ENCODE assay signal across 1 cellular context in the genomic region with DNA sequence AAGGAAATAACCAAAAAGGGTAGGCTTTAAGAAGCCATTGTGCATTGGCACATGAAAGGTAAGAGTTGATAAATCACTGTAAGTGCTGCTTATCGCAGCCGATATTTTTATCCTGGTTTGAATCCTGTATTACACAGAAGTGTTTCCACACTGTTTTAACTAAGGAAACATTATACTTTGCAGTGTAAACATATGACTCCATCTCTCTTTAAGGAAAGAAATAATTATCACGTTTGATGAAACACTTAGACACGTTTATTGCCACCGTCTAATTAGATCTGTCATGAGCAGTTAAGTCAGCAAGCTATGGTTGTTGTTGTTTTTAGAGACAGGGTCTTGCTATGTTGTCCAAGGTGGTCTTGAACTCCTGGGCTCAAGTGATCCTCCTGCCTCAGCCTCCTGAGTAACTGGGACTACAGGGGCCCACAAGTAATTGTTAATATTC.
TF ChIP-seq lines count a peak whose summit lies in the region.

No MANE protein-coding gene starts in this region.

TF ChIP-seq in HEK293, 187 proteins besides CTCF, POLR2A, EP300 and RAD21 (continued from another document and continues in another):
- TF ChIP-seq PBX3 (CRISPR knock-in tag; IDR thresholded peaks at IDR 0.05) (no peak), ZNF548 (tag by site-specific recombination; IDR thresholded peaks at IDR 0.05) (no peak), ZNF785 (tag by site-specific recombination; IDR thresholded peaks at IDR 0.05) (no peak), ZNF626 (tag by site-specific recombination; IDR thresholded peaks at IDR 0.05) (no peak), GLIS2 (tag by site-specific recombination; IDR thresholded peaks at IDR 0.05) (no peak; the same call in 1 of the 2 replicates), ZNF274 (IDR thresholded peaks at IDR 0.05; ENCODE audit: low read length) (no peak), ZNF274 (tag by site-specific recombination; IDR thresholded peaks at IDR 0.05; ENCODE audit: borderline replicate concordance) (no peak), ZNF175 (tag by site-specific recombination; IDR thresholded peaks at IDR 0.05) (no peak), OSR2 (tag by site-specific recombination; IDR thresholded peaks at IDR 0.05) (peak; percentile 98), RBAK (tag by site-specific recombination; IDR thresholded peaks at IDR 0.05) (no peak), ZFP37 (tag by site-specific recombination; IDR thresholded peaks at IDR 0.05) (no peak), ZNF423 (tag by site-specific recombination; IDR thresholded peaks at IDR 0.05) (no peak), MZF1 (tag by site-specific recombination; IDR thresholded peaks at IDR 0.05; ENCODE audit: borderline replicate concordance) (no peak), ZBTB48 (tag by site-specific recombination; IDR thresholded peaks at IDR 0.05) (no peak), ELK4 (IDR thresholded peaks at IDR 0.05; ENCODE audit: borderline replicate concordance, low read depth, low read length) (no peak), FEZF1 (tag by site-specific recombination; IDR thresholded peaks at IDR 0.05) (peak; percentile 93), PRDM10 (tag by site-specific recombination; IDR thresholded peaks at IDR 0.05) (0 out of 2 replicates have a peak, but pooled peaks have one; percentile 8), SALL2 (tag by site-specific recombination; IDR thresholded peaks at IDR 0.05; ENCODE audit: borderline replicate concordance) (no peak), ZNF311 (tag by site-specific recombination; IDR thresholded peaks at IDR 0.05; ENCODE audit: borderline replicate concordance) (no peak), ZNF677 (tag by site-specific recombination; IDR thresholded peaks at IDR 0.05) (no peak), ZNF19 (tag by site-specific recombination; IDR thresholded peaks at IDR 0.05; ENCODE audit: low read depth) (no peak), ZNF596 (tag by site-specific recombination; IDR thresholded peaks at IDR 0.05) (peak; percentile 46; the same call in 1 of the 2 replicates), ZBTB7A (tag by site-specific recombination; IDR thresholded peaks at IDR 0.05; ENCODE audit: low read depth) (no peak), SCRT1 (tag by site-specific recombination; IDR thresholded peaks at IDR 0.05; ENCODE audit: borderline replicate concordance) (peak; percentile 21; the same call in 1 of the 2 replicates), ZNF658 (tag by site-specific recombination; IDR thresholded peaks at IDR 0.05) (no peak), ZBTB6 (tag by site-specific recombination; IDR thresholded peaks at IDR 0.05) (0 out of 2 replicates have a peak, but pooled peaks have one; percentile 25), ZNF830 (tag by site-specific recombination; IDR thresholded peaks at IDR 0.05; ENCODE audit: low read depth) (no peak), ZSCAN5A (tag by site-specific recombination; IDR thresholded peaks at IDR 0.05) (no peak), ZBTB44 (tag by site-specific recombination; IDR thresholded peaks at IDR 0.05) (no peak), ZNF777 (tag by site-specific recombination; IDR thresholded peaks at IDR 0.05; ENCODE audit: borderline replicate concordance) (no peak), ZNF214 (tag by site-specific recombination; IDR thresholded peaks at IDR 0.05; ENCODE audit: borderline replicate concordance) (no peak), ZNF146 (tag by site-specific recombination; IDR thresholded peaks at IDR 0.05) (peak; percentile 53; the same call in 1 of the 2 replicates), ZNF585B (tag by site-specific recombination; IDR thresholded peaks at IDR 0.05) (no peak)
- TF ChIP-seq, protein P1, sequence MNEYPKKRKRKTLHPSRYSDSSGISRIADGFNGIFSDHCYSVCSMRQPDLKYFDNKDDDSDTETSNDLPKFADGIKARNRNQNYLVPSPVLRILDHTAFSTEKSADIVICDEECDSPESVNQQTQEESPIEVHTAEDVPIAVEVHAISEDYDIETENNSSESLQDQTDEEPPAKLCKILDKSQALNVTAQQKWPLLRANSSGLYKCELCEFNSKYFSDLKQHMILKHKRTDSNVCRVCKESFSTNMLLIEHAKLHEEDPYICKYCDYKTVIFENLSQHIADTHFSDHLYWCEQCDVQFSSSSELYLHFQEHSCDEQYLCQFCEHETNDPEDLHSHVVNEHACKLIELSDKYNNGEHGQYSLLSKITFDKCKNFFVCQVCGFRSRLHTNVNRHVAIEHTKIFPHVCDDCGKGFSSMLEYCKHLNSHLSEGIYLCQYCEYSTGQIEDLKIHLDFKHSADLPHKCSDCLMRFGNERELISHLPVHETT (tag by site-specific recombination; IDR thresholded peaks at IDR 0.05) = peak; percentile 91
- TF ChIP-seq, protein P2, sequence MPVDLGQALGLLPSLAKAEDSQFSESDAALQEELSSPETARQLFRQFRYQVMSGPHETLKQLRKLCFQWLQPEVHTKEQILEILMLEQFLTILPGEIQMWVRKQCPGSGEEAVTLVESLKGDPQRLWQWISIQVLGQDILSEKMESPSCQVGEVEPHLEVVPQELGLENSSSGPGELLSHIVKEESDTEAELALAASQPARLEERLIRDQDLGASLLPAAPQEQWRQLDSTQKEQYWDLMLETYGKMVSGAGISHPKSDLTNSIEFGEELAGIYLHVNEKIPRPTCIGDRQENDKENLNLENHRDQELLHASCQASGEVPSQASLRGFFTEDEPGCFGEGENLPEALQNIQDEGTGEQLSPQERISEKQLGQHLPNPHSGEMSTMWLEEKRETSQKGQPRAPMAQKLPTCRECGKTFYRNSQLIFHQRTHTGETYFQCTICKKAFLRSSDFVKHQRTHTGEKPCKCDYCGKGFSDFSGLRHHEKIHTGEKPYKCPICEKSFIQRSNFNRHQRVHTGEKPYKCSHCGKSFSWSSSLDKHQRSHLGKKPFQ (tag by site-specific recombination; IDR thresholded peaks at IDR 0.05) = peak; percentile 35
- TF ChIP-seq, protein P3, sequence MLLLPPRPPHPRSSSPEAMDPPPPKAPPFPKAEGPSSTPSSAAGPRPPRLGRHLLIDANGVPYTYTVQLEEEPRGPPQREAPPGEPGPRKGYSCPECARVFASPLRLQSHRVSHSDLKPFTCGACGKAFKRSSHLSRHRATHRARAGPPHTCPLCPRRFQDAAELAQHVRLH (tag by site-specific recombination; IDR thresholded peaks at IDR 0.05) = peak; percentile 80
- TF ChIP-seq, protein P4, sequence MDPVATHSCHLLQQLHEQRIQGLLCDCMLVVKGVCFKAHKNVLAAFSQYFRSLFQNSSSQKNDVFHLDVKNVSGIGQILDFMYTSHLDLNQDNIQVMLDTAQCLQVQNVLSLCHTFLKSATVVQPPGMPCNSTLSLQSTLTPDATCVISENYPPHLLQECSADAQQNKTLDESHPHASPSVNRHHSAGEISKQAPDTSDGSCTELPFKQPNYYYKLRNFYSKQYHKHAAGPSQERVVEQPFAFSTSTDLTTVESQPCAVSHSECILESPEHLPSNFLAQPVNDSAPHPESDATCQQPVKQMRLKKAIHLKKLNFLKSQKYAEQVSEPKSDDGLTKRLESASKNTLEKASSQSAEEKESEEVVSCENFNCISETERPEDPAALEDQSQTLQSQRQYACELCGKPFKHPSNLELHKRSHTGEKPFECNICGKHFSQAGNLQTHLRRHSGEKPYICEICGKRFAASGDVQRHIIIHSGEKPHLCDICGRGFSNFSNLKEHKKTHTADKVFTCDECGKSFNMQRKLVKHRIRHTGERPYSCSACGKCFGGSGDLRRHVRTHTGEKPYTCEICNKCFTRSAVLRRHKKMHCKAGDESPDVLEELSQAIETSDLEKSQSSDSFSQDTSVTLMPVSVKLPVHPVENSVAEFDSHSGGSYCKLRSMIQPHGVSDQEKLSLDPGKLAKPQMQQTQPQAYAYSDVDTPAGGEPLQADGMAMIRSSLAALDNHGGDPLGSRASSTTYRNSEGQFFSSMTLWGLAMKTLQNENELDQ (tag by site-specific recombination; IDR thresholded peaks at IDR 0.05; ENCODE audit: low read depth) = no peak
- TF ChIP-seq, protein P5, sequence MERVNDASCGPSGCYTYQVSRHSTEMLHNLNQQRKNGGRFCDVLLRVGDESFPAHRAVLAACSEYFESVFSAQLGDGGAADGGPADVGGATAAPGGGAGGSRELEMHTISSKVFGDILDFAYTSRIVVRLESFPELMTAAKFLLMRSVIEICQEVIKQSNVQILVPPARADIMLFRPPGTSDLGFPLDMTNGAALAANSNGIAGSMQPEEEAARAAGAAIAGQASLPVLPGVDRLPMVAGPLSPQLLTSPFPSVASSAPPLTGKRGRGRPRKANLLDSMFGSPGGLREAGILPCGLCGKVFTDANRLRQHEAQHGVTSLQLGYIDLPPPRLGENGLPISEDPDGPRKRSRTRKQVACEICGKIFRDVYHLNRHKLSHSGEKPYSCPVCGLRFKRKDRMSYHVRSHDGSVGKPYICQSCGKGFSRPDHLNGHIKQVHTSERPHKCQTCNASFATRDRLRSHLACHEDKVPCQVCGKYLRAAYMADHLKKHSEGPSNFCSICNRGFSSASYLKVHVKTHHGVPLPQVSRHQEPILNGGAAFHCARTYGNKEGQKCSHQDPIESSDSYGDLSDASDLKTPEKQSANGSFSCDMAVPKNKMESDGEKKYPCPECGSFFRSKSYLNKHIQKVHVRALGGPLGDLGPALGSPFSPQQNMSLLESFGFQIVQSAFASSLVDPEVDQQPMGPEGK (tag by site-specific recombination; IDR thresholded peaks at IDR 0.05) = peak; percentile 35; the same call in 1 of the 2 replicates
